ENCODE assay signal across 20 cellular contexts in the genomic region with DNA sequence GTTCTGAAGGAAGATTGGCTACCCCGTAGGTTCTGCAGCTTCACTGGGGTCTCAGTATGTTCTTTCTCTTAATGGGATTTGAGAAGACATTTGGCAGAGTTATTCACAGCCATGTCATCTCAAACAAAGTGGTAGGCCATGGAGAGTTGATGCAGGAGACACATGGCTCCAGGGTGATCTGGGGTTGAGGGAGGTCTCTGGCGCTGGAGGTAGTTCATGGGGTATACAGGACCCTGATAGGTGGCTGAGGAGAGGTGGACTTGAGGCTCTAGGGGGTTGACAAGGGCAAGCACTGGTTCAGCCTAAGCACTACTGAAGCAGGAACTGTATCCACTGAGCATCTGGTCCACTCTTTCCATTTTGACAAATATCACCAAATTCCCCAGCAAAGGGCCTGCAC.
"Had no signal": no experiment of that assay in that cellular context is flagged by ENCODE, and none has a peak within 500 bp of the region (broad histone marks: within the 10 kb centered on the region; RNA-seq: fewer than 3 reads in every experiment).

No MANE protein-coding gene starts in this region.

- H3K9me3 Mint-ChIP-seq: dendritic cell treated with granulocyte-macrophage colony-stimulating factor and Interleukin-4, amounts not matched to agents 40 ng/mL and 50 ng/mL, for 4 days; mesothelial cell of epicardium had no signal

- H3K4me1 Mint-ChIP-seq: mesothelial cell of epicardium, naive B cell had no signal

- H3K4me3 Mint-ChIP-seq: dendritic cell treated with granulocyte-macrophage colony-stimulating factor and Interleukin-4, amounts not matched to agents 40 ng/mL and 50 ng/mL, for 4 days; mesothelial cell of epicardium; naive B cell had no signal

- H3K27me3 ChIP-seq: colonic mucosa, left lung had no signal

- H3K9me3 ChIP-seq: colonic mucosa, left lung, lower lobe of right lung, mucosa of descending colon had no signal

- H3K4me3 ChIP-seq: colonic mucosa, heart right ventricle, left lung, lower lobe of right lung, mucosa of descending colon had no signal

- H3K36me3 ChIP-seq: colonic mucosa, heart right ventricle, left lung, lower lobe of right lung had no signal

- H3K27me3 Mint-ChIP-seq: dendritic cell treated with granulocyte-macrophage colony-stimulating factor and Interleukin-4, amounts not matched to agents 40 ng/mL and 50 ng/mL, for 4 days had no signal

- H3K27ac Mint-ChIP-seq: dendritic cell treated with granulocyte-macrophage colony-stimulating factor and Interleukin-4, amounts not matched to agents 40 ng/mL and 50 ng/mL, for 4 days; mesothelial cell of epicardium had no signal

- DNase-seq: colonic mucosa; cortex of kidney; effector CD4-positive, alpha-beta T cell; effector memory CD4-positive, alpha-beta T cell; erythroblast; foreskin keratinocyte; glutamatergic neuron; head of caudate nucleus; heart right ventricle; hippocampal formation; left cardiac atrium; left lung; left ventricle myocardium superior; lower lobe of right lung; mesenchymal stem cell; mucosa of descending colon; naive B cell had no signal

- H3K36me3 Mint-ChIP-seq: mesothelial cell of epicardium, naive B cell had no signal

- H3K27ac ChIP-seq: colonic mucosa, epithelial cell of prostate, foreskin keratinocyte, heart right ventricle, left lung, lower lobe of right lung had no signal

- H3K4me1 ChIP-seq: colonic mucosa, foreskin keratinocyte, heart right ventricle, left lung, lower lobe of right lung had no signal
